ENCODE assay signal across 8 cellular contexts in the genomic region with DNA sequence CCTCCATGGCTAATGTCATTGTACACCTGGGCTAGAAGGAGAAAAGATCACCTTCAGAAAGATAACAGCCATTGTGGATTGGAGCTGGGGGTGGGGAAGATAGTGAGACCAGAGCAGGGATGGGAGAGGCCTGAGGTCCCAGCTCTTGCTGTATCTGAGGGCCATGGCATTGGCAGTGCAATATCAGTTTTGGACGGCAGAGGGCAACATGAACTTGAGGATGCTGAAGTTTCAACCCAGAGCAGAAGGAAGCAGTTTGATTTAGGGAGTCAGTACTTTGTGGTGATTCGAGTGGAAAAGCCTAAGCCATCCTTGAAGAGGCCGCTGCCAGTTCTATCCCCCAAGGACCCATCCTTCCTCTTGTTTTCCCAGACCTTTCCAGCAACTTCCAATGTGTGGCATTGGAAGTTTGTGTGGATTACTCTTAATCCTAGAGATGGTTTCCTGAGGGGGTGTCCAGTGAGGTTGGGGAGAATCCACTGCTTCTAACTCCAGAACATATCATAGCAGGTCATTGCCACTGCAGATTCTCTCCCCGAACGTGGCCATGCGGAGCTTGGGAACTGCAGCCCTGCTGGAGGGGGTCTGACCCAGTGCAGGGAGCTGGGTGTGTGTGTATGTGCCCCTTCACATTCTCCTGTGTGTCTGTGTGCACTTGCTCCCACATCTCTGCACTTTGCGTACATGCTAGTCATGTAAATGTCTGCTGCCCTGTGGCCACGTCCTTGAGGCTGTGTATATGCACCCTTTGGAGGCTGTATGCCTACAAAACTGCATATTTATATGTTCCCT. TPM values are rescaled to one million over a fixed set of nuclear protein-coding genes. Genes with fewer than 3 reads are reported as not detected.
A peak's percentile ranks its signal among the peaks of the same experiment; 100 is the strongest.
DNase-seq lines count a peak whose midpoint lies in the region; ATAC-seq and TF ChIP-seq lines count a peak whose summit lies in the region.

No MANE protein-coding gene starts in this region.

- H3K4me1 Mint-ChIP-seq in activated T-helper 17 cell treated with anti-CD3 and anti-CD28 coated beads, Interleukin-2, amount 50 U/mL, for 72 hours: no peaks in the 10 kb centered on the region

- H3K27ac ChIP-seq in RWPE1: no peak overlapping the region

- no peaks in the 10 kb centered on the region for H3K36me3 ChIP-seq in GM06990 (ENCODE audit: control insufficient read depth, insufficient read depth, low read length)

- POLR2A ChIA-PET in RWPE1 (lab: Yijun Ruan, JAX; ENCODE audit: low non-redundant PET): interaction anchor here (1.4 kb wide), 1 partner anchor 57 kb away, joined by 3 read pairs; no protein-coding TSS in a partner anchor

- peak; percentile 80 for ATAC-seq in activated T-helper 17 cell treated with anti-CD3 and anti-CD28 coated beads, Interleukin-2, amount 50 U/mL, for 72 hours (replicated peaks)
- no peak for ATAC-seq in HG03095 (IDR thresholded peaks at IDR 0.05; ENCODE audit: unreplicated experiment)

- TF ChIP-seq CTCF in GM06990 (IDR thresholded peaks at IDR 0.05; ENCODE audit: insufficient read depth, low read length, poor library complexity, severe bottlenecking) (peak; percentile 80), RWPE1 (conservative IDR thresholded peaks at IDR 0.05; ENCODE audit: low read depth) (peak; percentile 89), foreskin fibroblast (IDR thresholded peaks at IDR 0.05; ENCODE audit: low read depth, low read length) (peak; percentile 94)

- CTCF ChIA-PET in RWPE1 (lab: Yijun Ruan, JAX): interaction anchor here (0.5 to 14.3 kb wide), 39 partner anchors 8 to 1305 kb away, joined by 3 to 406 read pairs (median 4); no protein-coding TSS in a partner anchor

- no peaks in the 10 kb centered on the region for H3K9me3 Mint-ChIP-seq in activated T-helper 17 cell treated with anti-CD3 and anti-CD28 coated beads, Interleukin-2, amount 50 U/mL, for 72 hours

- H3K4me3 ChIP-seq in GM06990 (replicated peaks; ENCODE audit: low read depth, low read length): no peak overlapping the region
- H3K4me3 ChIP-seq in foreskin fibroblast (ENCODE audit: low read depth in 1 of 2, low read length in 2 of 2): no peak overlapping the region

- H3K4me3 Mint-ChIP-seq in activated T-helper 17 cell treated with anti-CD3 and anti-CD28 coated beads, Interleukin-2, amount 50 U/mL, for 72 hours: no peak overlapping the region

- H3K27ac Mint-ChIP-seq in activated T-helper 17 cell treated with anti-CD3 and anti-CD28 coated beads, Interleukin-2, amount 50 U/mL, for 72 hours: no peak overlapping the region

- H3K27me3 Mint-ChIP-seq in activated T-helper 17 cell treated with anti-CD3 and anti-CD28 coated beads, Interleukin-2, amount 50 U/mL, for 72 hours: peaks cover 6% of the 10 kb centered on the region

- H3K27me3 ChIP-seq in GM06990 (replicated peaks; ENCODE audit: control insufficient read depth, insufficient read depth, low read length): no peaks in the 10 kb centered on the region; the same call in none of the 2 replicates

- DNase-seq in GM06990 (ENCODE audit: extremely low read depth, insufficient read length) (no peak), LoVo (ENCODE audit: low spot score) (peak; percentile 74), RWPE1 (ENCODE audit: low spot score) (peak; percentile 87), foreskin fibroblast (peak; percentile 70 to 90), nucleus accumbens (lab: John Stamatoyannopoulos, UW) (peak in 52 of 56 donors; percentile 17 to 93 (median 70)), superior temporal gyrus (ENCODE audit: extremely low spot score) (peak; percentile 95)

- H3K36me3 Mint-ChIP-seq in activated T-helper 17 cell treated with anti-CD3 and anti-CD28 coated beads, Interleukin-2, amount 50 U/mL, for 72 hours (ENCODE audit: low read depth): no peaks in the 10 kb centered on the region

RNA-seq across cellular contexts. Expression of a gene that starts 24.1 kb away (rescaled TPM):
- not detected for total RNA-seq in activated T-helper 17 cell treated with anti-CD3 and anti-CD28 coated beads, Interleukin-2, amount 50 U/mL, for 72 hours
